ENCODE assay signal across 21 cellular contexts in the genomic region with DNA sequence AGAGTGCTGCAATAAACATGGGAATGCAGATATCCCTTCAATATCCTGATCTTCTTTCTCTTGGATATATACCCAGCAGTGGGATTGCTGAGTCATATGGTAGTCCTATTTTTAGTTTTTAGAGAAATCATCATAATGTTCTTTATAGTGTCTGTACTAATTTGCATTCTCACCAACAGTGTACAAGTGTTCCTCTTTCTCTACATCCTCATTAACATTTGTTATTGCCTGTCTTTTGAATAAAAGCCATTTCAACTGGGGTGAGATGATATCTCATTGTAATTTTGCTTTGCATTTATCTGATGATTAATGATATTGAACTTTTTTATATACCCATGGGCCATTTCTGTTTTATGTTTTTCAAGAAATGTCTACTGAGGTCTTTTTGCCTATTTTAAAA. TPM values are rescaled to one million over a fixed set of nuclear protein-coding genes. Genes with fewer than 3 reads are reported as not detected.
"Had no signal": no experiment of that assay in that cellular context is flagged by ENCODE, and none has a peak within 500 bp of the region (broad histone marks: within the 10 kb centered on the region; RNA-seq: fewer than 3 reads in every experiment).

No MANE protein-coding gene starts in this region.

- H3K27ac ChIP-seq: PC-9, RWPE1, SJSA1 had no signal

- ATAC-seq: Panc1, Right ventricle myocardium inferior, SK-N-SH treated with all-trans-retinoic acid at 6 μM for 48 hours, T-cell had no signal

- H3K36me3 ChIP-seq: SJSA1 had no signal

- H3K4me2 ChIP-seq: PC-9 had no signal

- H3K4me1 ChIP-seq: SJSA1 had no signal

- H2AFZ ChIP-seq: PC-9 had no signal

- H3K9me3 ChIP-seq: SJSA1 had no signal

- H3K27ac Mint-ChIP-seq: T-cell had no signal

- DNase-seq: MM.1S, MV-4-11, NCI-H1105, NCI-H1436 treated with DMSO at 0.1 percent for 48 hours, NCI-H1694 treated with DMSO at 0.1 percent for 48 hours, NCI-H187 treated with DMSO at 0.1 percent for 48 hours, NCI-H2029, NCI-H2171 treated with DMSO at 0.1 percent for 48 hours, NCI-H2227 treated with DMSO at 0.1 percent for 48 hours, NCI-H446, NCI-H524 treated with DMSO at 0.1 percent for 48 hours, PC-9, T-cell had no signal

- H3K4me3 ChIP-seq: PC-9, SJSA1 had no signal

- H3K4me1 Mint-ChIP-seq: T-cell had no signal

- H3K4me3 Mint-ChIP-seq: T-cell had no signal

- H3K36me3 Mint-ChIP-seq: T-cell had no signal

- H3K27me3 ChIP-seq: SJSA1 had no signal

- FAIRE-seq: RCC 7860 had no signal

RNA-seq across cellular contexts. Expression of gene PLBD1, which starts 34.4 kb away (rescaled TPM):
- total RNA-seq: MCF 10A; SJSA1; T-helper 1 cell treated with Interleukin-12 subunit alpha and Interleukin-12 subunit beta and Interleukin-4 antibody, amounts not matched to agents 30 ng/mL and 1 ng/mL, for 36 hours had no signal
